Comparison of ENCODE assay signal across 27 cellular contexts in the genomic region with DNA sequence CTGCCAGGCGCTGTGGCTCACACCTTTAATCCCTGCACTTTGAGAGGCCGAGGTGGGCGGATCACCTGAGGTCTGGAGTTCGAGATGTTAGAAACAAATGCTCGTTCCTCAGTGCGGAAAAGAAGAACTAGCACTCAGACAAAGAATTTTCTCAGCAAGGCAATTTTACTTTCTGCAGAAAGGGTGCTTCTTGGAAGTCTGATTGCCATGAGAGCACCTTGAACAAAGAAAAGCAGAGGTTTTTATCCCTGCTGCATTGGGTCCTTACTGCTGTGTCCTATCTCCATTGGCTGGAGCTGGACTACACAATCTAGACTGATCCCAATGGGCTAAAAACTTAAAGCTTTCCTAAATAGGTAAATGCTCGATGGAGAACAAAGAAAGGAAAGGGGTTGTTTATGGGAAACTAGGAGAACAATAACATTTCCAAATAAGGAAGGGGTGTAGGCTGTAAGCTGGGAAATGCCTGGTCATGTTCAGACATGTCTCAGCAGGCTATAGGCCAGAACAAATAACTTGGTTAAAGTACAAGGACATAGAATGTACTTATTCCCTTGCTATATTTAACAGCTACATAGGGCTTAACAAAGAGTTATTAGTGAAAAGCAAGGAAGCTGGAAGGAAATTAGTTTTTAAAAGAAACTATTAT. TPM values are rescaled to one million over a fixed set of nuclear protein-coding genes. Genes with fewer than 3 reads are reported as not detected.
DNase-seq lines count a peak whose midpoint lies in the region; ATAC-seq and TF ChIP-seq lines count a peak whose summit lies in the region.
"Had no signal": no experiment of that assay in that cellular context is flagged by ENCODE, and none has a peak within 500 bp of the region (broad histone marks: within the 10 kb centered on the region; RNA-seq: fewer than 3 reads in every experiment).

No MANE protein-coding gene starts in this region.

- CTCF ChIA-PET in WTC11 (lab: Charles Lee), result no interaction called here

- H3K79me2 ChIP-seq in osteoblast (ENCODE audit: insufficient read depth, low read length), result no peaks in the 10 kb centered on the region

- peak overlapping the region; percentile 76; the same call in 1 of the 2 replicates for H3K27ac Mint-ChIP-seq in WTC11
- H3K27ac Mint-ChIP-seq: activated CD4-positive, alpha-beta memory T cell treated with anti-CD3 and anti-CD28 coated beads for 36 hours; activated naive CD8-positive, alpha-beta T cell; activated T-helper 17 cell treated with anti-CD3 and anti-CD28 coated beads, Interleukin-2, amount 50 U/mL, for 72 hours; CD4-positive, alpha-beta T cell; HFFc6; natural killer cell treated with Interleukin-12 subunit alpha and Interleukin-12 subunit beta and Interleukin-15 and Interleukin-18, amount 100 ng/mL, for 72 hours had no signal

- H3K4me1 Mint-ChIP-seq in WTC11, result peaks cover 9% of the 10 kb centered on the region
- H3K4me1 Mint-ChIP-seq: activated T-helper 17 cell treated with anti-CD3 and anti-CD28 coated beads, Interleukin-2, amount 50 U/mL, for 72 hours had no signal

- peak; percentile 26 for DNase-seq in NCI-H1105 treated with DMSO at 0.1 percent for 48 hours (lab: John Stamatoyannopoulos, UW)
- DNase-seq in NCI-H1105 (lab: John Stamatoyannopoulos, UW), result no peak
- no peak for DNase-seq in WTC11 (ENCODE audit: low spot score)
- peak; percentile 39 for DNase-seq in epithelial cell of esophagus (ENCODE audit: low read depth)
- DNase-seq in osteoblast (ENCODE audit: insufficient read length, low spot score, missing footprints), result peak; percentile 44
- DNase-seq in activated CD4-positive, CD25-positive, alpha-beta regulatory T cell (lab: John Stamatoyannopoulos, UW), result no peak
- no peak for DNase-seq in KG1 (lab: John Stamatoyannopoulos, UW)
- no peak for DNase-seq in esophagus squamous epithelium (lab: John Stamatoyannopoulos, UW)
- DNase-seq: activated CD4-positive, alpha-beta memory T cell treated with anti-CD3 and anti-CD28 coated beads for 36 hours; activated CD8-positive, alpha-beta memory T cell treated with anti-CD3 and anti-CD28 coated beads, Interleukin-2, amount 50 U/mL, for 48 hours; CD4-positive, alpha-beta T cell; DMS 273 treated with DMSO at 0.1 percent for 48 hours; HFFc6; islet precursor cell; left ventricle myocardium superior; NCI-H1694; NCI-H446 treated with DMSO at 0.1 percent for 48 hours; PC-3; SIG-M5; SW 1271; T1000; transverse colon had no signal

- no peak overlapping the region for H3K4me3 Mint-ChIP-seq in WTC11
- H3K4me3 Mint-ChIP-seq: activated CD4-positive, alpha-beta memory T cell treated with anti-CD3 and anti-CD28 coated beads for 36 hours; activated naive CD8-positive, alpha-beta T cell; activated T-helper 17 cell treated with anti-CD3 and anti-CD28 coated beads, Interleukin-2, amount 50 U/mL, for 72 hours; CD4-positive, alpha-beta T cell; HFFc6; natural killer cell treated with Interleukin-12 subunit alpha and Interleukin-12 subunit beta and Interleukin-15 and Interleukin-18, amount 100 ng/mL, for 72 hours had no signal

- TF ChIP-seq POLR2A in esophagus squamous epithelium (IDR thresholded peaks at IDR 0.05), result no peak

- no peaks in the 10 kb centered on the region; the same call in 1 of the 2 replicates for H3K27me3 Mint-ChIP-seq in WTC11 (ENCODE audit: low read depth)

- H3K9me3 ChIP-seq in osteoblast (ENCODE audit: low read depth, low read length), result peaks cover 10% of the 10 kb centered on the region
- H3K9me3 ChIP-seq in esophagus squamous epithelium, result peaks cover 0 to 43% (median 30%) of the 10 kb centered on the region in 3 donors

- H3K4me1 ChIP-seq in osteoblast (ENCODE audit: insufficient read depth, low read length) (no peaks in the 10 kb centered on the region), esophagus squamous epithelium (peaks cover 0 to 11% (median 0%) of the 10 kb centered on the region in 3 donors)
- H3K4me1 ChIP-seq: transverse colon had no signal

- H3K36me3 Mint-ChIP-seq in WTC11, result peaks cover 25% of the 10 kb centered on the region
- H3K36me3 Mint-ChIP-seq: natural killer cell treated with Interleukin-12 subunit alpha and Interleukin-12 subunit beta and Interleukin-15 and Interleukin-18, amount 100 ng/mL, for 72 hours had no signal

- H3K27ac ChIP-seq in osteoblast (ENCODE audit: low read depth, low read length), result no peak overlapping the region
- no peak overlapping the region for H3K27ac ChIP-seq in esophagus squamous epithelium
- H3K27ac ChIP-seq: 22Rv1, transverse colon had no signal

- H4K20me1 ChIP-seq in osteoblast (ENCODE audit: insufficient read depth, low read length), result no peaks in the 10 kb centered on the region

- no peak overlapping the region for H3K4me2 ChIP-seq in osteoblast (ENCODE audit: insufficient read depth, low read length)

- TF ChIP-seq CTCF in WTC11 (IDR thresholded peaks at IDR 0.05) (no peak), epithelial cell of esophagus (IDR thresholded peaks at IDR 0.05; ENCODE audit: insufficient read depth, low read depth, low read length, missing control alignments) (no peak), osteoblast (IDR thresholded peaks at IDR 0.05; ENCODE audit: extremely low read depth, low read depth, low read length) (no peak), esophagus squamous epithelium (IDR thresholded peaks at IDR 0.05) (no peak)

- H3K4me3 ChIP-seq in epithelial cell of esophagus (ENCODE audit: low read length) (no peak overlapping the region), osteoblast (ENCODE audit: insufficient read depth, low read length) (no peak overlapping the region), esophagus squamous epithelium (no peak overlapping the region)
- H3K4me3 ChIP-seq: transverse colon had no signal

- no peak overlapping the region for H2AFZ ChIP-seq in osteoblast (ENCODE audit: low read length)

- peak; percentile 60 for ATAC-seq in WTC11
- ATAC-seq: activated T-helper 17 cell treated with anti-CD3 and anti-CD28 coated beads, Interleukin-2, amount 50 U/mL, for 72 hours; left ventricle myocardium superior; natural killer cell treated with Interleukin-12 subunit alpha and Interleukin-12 subunit beta and Interleukin-15 and Interleukin-18, amount 100 ng/mL, for 72 hours; PC-3; sciatic nerve had no signal

- POLR2A ChIA-PET in WTC11 (lab: Charles Lee), result no interaction called here

- WGBS in esophagus squamous epithelium, 2 donors, result 78 to 82% methylated on average over 7 of the region's 7 CpGs

- peaks cover 36% of the 10 kb centered on the region for H3K9me3 Mint-ChIP-seq in WTC11
- H3K9me3 Mint-ChIP-seq: activated T-helper 17 cell treated with anti-CD3 and anti-CD28 coated beads, Interleukin-2, amount 50 U/mL, for 72 hours; CD4-positive, alpha-beta T cell had no signal

- H3K36me3 ChIP-seq in osteoblast (ENCODE audit: insufficient read depth, low read length), result no peaks in the 10 kb centered on the region
- H3K36me3 ChIP-seq in esophagus squamous epithelium, result no peaks in the 10 kb centered on the region
- H3K36me3 ChIP-seq: transverse colon had no signal

- no peaks in the 10 kb centered on the region for H3K27me3 ChIP-seq in osteoblast (ENCODE audit: insufficient read depth, low read length)
- peaks cover 0 to 11% (median 0%) of the 10 kb centered on the region in 4 donors for H3K27me3 ChIP-seq in esophagus squamous epithelium
- H3K27me3 ChIP-seq: transverse colon had no signal

- intact Hi-C loops in esophagus squamous epithelium (cut with DNase I), result no loop called here

TF ChIP-seq in WTC11, 78 proteins besides CTCF, POLR2A, EP300 and RAD21 (continues in another document):
- TF ChIP-seq, protein P1, sequence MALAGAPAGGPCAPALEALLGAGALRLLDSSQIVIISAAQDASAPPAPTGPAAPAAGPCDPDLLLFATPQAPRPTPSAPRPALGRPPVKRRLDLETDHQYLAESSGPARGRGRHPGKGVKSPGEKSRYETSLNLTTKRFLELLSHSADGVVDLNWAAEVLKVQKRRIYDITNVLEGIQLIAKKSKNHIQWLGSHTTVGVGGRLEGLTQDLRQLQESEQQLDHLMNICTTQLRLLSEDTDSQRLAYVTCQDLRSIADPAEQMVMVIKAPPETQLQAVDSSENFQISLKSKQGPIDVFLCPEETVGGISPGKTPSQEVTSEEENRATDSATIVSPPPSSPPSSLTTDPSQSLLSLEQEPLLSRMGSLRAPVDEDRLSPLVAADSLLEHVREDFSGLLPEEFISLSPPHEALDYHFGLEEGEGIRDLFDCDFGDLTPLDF (CRISPR knock-in tag; IDR thresholded peaks at IDR 0.05), result no peak
- TF ChIP-seq, protein P2, sequence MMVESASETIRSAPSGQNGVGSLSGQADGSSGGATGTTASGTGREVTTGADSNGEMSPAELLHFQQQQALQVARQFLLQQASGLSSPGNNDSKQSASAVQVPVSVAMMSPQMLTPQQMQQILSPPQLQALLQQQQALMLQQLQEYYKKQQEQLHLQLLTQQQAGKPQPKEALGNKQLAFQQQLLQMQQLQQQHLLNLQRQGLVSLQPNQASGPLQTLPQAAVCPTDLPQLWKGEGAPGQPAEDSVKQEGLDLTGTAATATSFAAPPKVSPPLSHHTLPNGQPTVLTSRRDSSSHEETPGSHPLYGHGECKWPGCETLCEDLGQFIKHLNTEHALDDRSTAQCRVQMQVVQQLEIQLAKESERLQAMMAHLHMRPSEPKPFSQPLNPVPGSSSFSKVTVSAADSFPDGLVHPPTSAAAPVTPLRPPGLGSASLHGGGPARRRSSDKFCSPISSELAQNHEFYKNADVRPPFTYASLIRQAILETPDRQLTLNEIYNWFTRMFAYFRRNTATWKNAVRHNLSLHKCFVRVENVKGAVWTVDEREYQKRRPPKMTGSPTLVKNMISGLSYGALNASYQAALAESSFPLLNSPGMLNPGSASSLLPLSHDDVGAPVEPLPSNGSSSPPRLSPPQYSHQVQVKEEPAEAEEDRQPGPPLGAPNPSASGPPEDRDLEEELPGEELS (CRISPR knock-in tag; IDR thresholded peaks at IDR 0.05), result no peak
- no peak for TF ChIP-seq KAT7 (CRISPR knock-in tag; IDR thresholded peaks at IDR 0.05; ENCODE audit: borderline replicate concordance)
- TF ChIP-seq, protein P3, sequence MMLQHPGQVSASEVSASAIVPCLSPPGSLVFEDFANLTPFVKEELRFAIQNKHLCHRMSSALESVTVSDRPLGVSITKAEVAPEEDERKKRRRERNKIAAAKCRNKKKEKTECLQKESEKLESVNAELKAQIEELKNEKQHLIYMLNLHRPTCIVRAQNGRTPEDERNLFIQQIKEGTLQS (CRISPR knock-in tag; conservative IDR thresholded peaks at IDR 0.05), result no peak
- TF ChIP-seq, protein P4, sequence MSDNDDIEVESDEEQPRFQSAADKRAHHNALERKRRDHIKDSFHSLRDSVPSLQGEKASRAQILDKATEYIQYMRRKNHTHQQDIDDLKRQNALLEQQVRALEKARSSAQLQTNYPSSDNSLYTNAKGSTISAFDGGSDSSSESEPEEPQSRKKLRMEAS (CRISPR knock-in tag; IDR thresholded peaks at IDR 0.05), result no peak

RNA-seq across cellular contexts. Expression of a gene that starts 26.1 kb away (rescaled TPM):
- total RNA-seq in WTC11 (2021) (28.2 to 31.5 TPM (median 29.3 TPM) in 3 replicates), osteoblast (8.5 and 9.0 TPM in 2 replicates), esophagus squamous epithelium (1 to 10 TPM; 4.2 to 7.4 (median 5.6) TPM)

RNA-seq across cellular contexts. Expression of a gene that starts 57.5 kb away (rescaled TPM):
- total RNA-seq in WTC11 (2021) (21.2 to 25.4 TPM (median 21.7 TPM) in 3 replicates), osteoblast (0.72 and 1.2 TPM in 2 replicates), esophagus squamous epithelium (1 to 10 TPM; 1.5 to 5.5 (median 1.9) TPM)

Comparison
In these comparisons a context has a peak if more than half of its experiments do, and no peak if none do; other contexts are left out.
1. DNase-seq: peak in NCI-H1105 treated with DMSO at 0.1 percent for 48 hours (single experiment), epithelial cell of esophagus (single experiment) and osteoblast (single experiment); none in NCI-H1105 (single experiment), WTC11 (single experiment), activated CD4-positive, CD25-positive, alpha-beta regulatory T cell (0 of 4), KG1 (single experiment) and esophagus squamous epithelium (single experiment).